Comparison of ENCODE assay signal across 1 cellular context in the genomic region with DNA sequence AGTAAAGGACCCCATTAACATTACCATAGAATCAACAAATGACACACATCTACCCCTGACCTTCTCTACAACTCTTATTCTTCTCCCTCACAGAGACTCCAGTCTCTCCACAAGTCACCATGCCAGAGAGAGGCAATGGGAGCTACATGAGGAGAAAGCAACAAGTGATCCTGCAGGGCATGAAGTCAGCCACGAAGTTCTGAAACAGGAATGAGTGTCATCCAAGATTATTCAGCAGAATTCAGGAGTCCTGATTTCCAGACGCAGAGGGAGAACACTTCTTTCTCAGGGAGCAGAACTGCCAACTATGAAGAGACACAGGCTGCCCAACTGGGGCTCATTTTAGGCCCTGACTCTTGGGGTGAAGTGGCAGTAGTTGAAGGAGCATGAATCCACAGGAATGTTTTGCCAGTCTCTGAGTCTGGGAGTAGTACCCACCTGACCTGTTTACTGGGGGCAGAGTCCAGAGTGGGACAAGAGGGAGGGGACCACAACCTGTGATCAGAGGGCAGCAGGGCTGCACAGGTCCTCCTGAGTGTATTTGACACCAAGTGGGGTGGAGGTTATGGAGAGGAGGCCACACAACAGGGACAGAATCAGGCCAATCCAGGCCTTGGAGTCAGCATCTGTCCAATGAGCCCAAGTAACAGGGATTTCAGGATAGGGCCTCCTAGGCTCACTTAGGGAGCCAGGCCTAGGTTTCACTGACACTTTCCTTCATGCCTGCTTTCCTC.
A peak's percentile ranks its signal among the peaks of the same experiment; 100 is the strongest.
TF ChIP-seq lines count a peak whose summit lies in the region.

No MANE protein-coding gene starts in this region.

TF ChIP-seq in HepG2, 621 proteins besides CTCF, POLR2A, EP300 and RAD21 (continued from another document and continues in another):
- TF ChIP-seq, protein P1, sequence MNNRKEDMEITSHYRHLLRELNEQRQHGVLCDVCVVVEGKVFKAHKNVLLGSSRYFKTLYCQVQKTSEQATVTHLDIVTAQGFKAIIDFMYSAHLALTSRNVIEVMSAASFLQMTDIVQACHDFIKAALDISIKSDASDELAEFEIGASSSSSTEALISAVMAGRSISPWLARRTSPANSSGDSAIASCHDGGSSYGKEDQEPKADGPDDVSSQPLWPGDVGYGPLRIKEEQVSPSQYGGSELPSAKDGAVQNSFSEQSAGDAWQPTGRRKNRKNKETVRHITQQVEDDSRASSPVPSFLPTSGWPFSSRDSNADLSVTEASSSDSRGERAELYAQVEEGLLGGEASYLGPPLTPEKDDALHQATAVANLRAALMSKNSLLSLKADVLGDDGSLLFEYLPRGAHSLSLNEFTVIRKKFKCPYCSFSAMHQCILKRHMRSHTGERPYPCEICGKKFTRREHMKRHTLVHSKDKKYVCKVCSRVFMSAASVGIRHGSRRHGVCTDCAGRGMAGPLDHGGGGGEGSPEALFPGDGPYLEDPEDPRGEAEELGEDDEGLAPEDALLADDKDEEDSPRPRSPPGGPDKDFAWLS (CRISPR knock-in tag; IDR thresholded peaks at IDR 0.05; ENCODE audit: borderline replicate concordance): no peak
- TF ChIP-seq POLR2AphosphoS5 (IDR thresholded peaks at IDR 0.05; ENCODE audit: low read depth, low read length): peak; percentile 67
- TF ChIP-seq ZNF432 (CRISPR knock-in tag; IDR thresholded peaks at IDR 0.05; ENCODE audit: borderline replicate concordance): no peak
- peak; percentile 62 for TF ChIP-seq ZSCAN21 (CRISPR knock-in tag; IDR thresholded peaks at IDR 0.05; ENCODE audit: borderline replicate concordance)
- no peak for TF ChIP-seq GABPA (IDR thresholded peaks at IDR 0.05; ENCODE audit: low read depth, low read length)
- TF ChIP-seq GABPA (CRISPR knock-in tag; IDR thresholded peaks at IDR 0.05; ENCODE audit: low read depth): peak; percentile 56
- 0 out of 2 replicates have a peak, but pooled peaks have one; percentile 58 for TF ChIP-seq ZNF891 (CRISPR knock-in tag; IDR thresholded peaks at IDR 0.05)
- TF ChIP-seq U2AF1 (optimal IDR thresholded peaks at IDR 0.05; ENCODE audit: low read depth, low read length): peak; percentile 62
- 0 out of 2 replicates have a peak, but pooled peaks have one; percentile 15 for TF ChIP-seq MEF2D (CRISPR knock-in tag; IDR thresholded peaks at IDR 0.05)
- 0 out of 2 replicates have a peak, but pooled peaks have one; percentile 20 for TF ChIP-seq WIZ (CRISPR knock-in tag; IDR thresholded peaks at IDR 0.05)
- TF ChIP-seq, protein P2, sequence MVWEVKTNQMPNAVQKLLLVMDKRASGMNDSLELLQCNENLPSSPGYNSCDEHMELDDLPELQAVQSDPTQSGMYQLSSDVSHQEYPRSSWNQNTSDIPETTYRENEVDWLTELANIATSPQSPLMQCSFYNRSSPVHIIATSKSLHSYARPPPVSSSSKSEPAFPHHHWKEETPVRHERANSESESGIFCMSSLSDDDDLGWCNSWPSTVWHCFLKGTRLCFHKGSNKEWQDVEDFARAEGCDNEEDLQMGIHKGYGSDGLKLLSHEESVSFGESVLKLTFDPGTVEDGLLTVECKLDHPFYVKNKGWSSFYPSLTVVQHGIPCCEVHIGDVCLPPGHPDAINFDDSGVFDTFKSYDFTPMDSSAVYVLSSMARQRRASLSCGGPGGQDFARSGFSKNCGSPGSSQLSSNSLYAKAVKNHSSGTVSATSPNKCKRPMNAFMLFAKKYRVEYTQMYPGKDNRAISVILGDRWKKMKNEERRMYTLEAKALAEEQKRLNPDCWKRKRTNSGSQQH (CRISPR knock-in tag; IDR thresholded peaks at IDR 0.05; ENCODE audit: low read depth): peak; percentile 62
- TF ChIP-seq TOE1 (CRISPR knock-in tag; IDR thresholded peaks at IDR 0.05): no peak; the same call in 1 of the 2 replicates
- TF ChIP-seq, protein P3, sequence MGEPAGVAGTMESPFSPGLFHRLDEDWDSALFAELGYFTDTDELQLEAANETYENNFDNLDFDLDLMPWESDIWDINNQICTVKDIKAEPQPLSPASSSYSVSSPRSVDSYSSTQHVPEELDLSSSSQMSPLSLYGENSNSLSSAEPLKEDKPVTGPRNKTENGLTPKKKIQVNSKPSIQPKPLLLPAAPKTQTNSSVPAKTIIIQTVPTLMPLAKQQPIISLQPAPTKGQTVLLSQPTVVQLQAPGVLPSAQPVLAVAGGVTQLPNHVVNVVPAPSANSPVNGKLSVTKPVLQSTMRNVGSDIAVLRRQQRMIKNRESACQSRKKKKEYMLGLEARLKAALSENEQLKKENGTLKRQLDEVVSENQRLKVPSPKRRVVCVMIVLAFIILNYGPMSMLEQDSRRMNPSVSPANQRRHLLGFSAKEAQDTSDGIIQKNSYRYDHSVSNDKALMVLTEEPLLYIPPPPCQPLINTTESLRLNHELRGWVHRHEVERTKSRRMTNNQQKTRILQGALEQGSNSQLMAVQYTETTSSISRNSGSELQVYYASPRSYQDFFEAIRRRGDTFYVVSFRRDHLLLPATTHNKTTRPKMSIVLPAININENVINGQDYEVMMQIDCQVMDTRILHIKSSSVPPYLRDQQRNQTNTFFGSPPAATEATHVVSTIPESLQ (CRISPR knock-in tag; conservative IDR thresholded peaks at IDR 0.05): no peak
- TF ChIP-seq ZBTB7A (CRISPR knock-in tag; IDR thresholded peaks at IDR 0.05): no peak
- TF ChIP-seq REXO4 (CRISPR knock-in tag; IDR thresholded peaks at IDR 0.05; ENCODE audit: borderline replicate concordance): 0 out of 2 replicates have a peak, but pooled peaks have one; percentile 9
- TF ChIP-seq KAT8 (CRISPR knock-in tag; IDR thresholded peaks at IDR 0.05): no peak
- TF ChIP-seq, protein P4, sequence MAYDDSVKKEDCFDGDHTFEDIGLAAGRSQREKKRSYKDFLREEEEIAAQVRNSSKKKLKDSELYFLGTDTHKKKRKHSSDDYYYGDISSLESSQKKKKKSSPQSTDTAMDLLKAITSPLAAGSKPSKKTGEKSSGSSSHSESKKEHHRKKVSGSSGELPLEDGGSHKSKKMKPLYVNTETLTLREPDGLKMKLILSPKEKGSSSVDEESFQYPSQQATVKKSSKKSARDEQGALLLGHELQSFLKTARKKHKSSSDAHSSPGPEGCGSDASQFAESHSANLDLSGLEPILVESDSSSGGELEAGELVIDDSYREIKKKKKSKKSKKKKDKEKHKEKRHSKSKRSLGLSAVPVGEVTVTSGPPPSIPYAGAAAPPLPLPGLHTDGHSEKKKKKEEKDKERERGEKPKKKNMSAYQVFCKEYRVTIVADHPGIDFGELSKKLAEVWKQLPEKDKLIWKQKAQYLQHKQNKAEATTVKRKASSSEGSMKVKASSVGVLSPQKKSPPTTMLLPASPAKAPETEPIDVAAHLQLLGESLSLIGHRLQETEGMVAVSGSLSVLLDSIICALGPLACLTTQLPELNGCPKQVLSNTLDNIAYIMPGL (CRISPR knock-in tag; IDR thresholded peaks at IDR 0.05; ENCODE audit: borderline replicate concordance in 1 of 2, low read depth in 1 of 2): 0 out of 4 replicates have a peak, but pooled peaks of 1 of the 2 experiments have one; percentile 7
- TF ChIP-seq MIER2 (CRISPR knock-in tag; IDR thresholded peaks at IDR 0.05): no peak
- TF ChIP-seq BHLHE40 (IDR thresholded peaks at IDR 0.05; ENCODE audit: low read length): 0 out of 2 replicates have a peak, but pooled peaks have one; percentile 16
- no peak; the same call in 1 of the 2 replicates for TF ChIP-seq ZNF746 (CRISPR knock-in tag; IDR thresholded peaks at IDR 0.05)
- TF ChIP-seq, protein P5, sequence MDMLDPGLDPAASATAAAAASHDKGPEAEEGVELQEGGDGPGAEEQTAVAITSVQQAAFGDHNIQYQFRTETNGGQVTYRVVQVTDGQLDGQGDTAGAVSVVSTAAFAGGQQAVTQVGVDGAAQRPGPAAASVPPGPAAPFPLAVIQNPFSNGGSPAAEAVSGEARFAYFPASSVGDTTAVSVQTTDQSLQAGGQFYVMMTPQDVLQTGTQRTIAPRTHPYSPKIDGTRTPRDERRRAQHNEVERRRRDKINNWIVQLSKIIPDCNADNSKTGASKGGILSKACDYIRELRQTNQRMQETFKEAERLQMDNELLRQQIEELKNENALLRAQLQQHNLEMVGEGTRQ (IDR thresholded peaks at IDR 0.05; ENCODE audit: low read depth, low read length): no peak
- TF ChIP-seq, protein P5 (CRISPR knock-in tag; IDR thresholded peaks at IDR 0.05; ENCODE audit: borderline replicate concordance): peak; percentile 34; the same call in 1 of the 2 replicates
- peak; percentile 64; the same call in 1 of the 2 replicates for TF ChIP-seq ZNF230 (CRISPR knock-in tag; IDR thresholded peaks at IDR 0.05)
- TF ChIP-seq, protein P6, sequence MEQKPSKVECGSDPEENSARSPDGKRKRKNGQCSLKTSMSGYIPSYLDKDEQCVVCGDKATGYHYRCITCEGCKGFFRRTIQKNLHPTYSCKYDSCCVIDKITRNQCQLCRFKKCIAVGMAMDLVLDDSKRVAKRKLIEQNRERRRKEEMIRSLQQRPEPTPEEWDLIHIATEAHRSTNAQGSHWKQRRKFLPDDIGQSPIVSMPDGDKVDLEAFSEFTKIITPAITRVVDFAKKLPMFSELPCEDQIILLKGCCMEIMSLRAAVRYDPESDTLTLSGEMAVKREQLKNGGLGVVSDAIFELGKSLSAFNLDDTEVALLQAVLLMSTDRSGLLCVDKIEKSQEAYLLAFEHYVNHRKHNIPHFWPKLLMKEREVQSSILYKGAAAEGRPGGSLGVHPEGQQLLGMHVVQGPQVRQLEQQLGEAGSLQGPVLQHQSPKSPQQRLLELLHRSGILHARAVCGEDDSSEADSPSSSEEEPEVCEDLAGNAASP (CRISPR knock-in tag; IDR thresholded peaks at IDR 0.05; ENCODE audit: borderline replicate concordance): 0 out of 2 replicates have a peak, but pooled peaks have one; percentile 31
- TF ChIP-seq ZNF589 (CRISPR knock-in tag; conservative IDR thresholded peaks at IDR 0.05): no peak; the same call in 1 of the 2 replicates
- TF ChIP-seq MYC (CRISPR knock-in tag; IDR thresholded peaks at IDR 0.05; ENCODE audit: borderline replicate concordance): peak; percentile 54; the same call in 1 of the 2 replicates
- TF ChIP-seq, protein P7, sequence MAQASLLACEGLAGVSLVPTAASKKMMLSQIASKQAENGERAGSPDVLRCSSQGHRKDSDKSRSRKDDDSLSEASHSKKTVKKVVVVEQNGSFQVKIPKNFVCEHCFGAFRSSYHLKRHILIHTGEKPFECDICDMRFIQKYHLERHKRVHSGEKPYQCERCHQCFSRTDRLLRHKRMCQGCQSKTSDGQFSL (CRISPR knock-in tag; IDR thresholded peaks at IDR 0.05): no peak
- TF ChIP-seq FOXA3 (CRISPR knock-in tag; IDR thresholded peaks at IDR 0.05): peak; percentile 48
- TF ChIP-seq IRF2 (CRISPR knock-in tag; IDR thresholded peaks at IDR 0.05): peak; percentile 50; the same call in 1 of the 2 replicates
- no peak for TF ChIP-seq SUZ12 (IDR thresholded peaks at IDR 0.05; ENCODE audit: low read depth, low read length)
- TF ChIP-seq, protein P8, sequence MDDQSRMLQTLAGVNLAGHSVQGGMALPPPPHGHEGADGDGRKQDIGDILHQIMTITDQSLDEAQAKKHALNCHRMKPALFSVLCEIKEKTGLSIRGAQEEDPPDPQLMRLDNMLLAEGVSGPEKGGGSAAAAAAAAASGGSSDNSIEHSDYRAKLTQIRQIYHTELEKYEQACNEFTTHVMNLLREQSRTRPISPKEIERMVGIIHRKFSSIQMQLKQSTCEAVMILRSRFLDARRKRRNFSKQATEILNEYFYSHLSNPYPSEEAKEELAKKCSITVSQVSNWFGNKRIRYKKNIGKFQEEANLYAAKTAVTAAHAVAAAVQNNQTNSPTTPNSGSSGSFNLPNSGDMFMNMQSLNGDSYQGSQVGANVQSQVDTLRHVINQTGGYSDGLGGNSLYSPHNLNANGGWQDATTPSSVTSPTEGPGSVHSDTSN (CRISPR knock-in tag; IDR thresholded peaks at IDR 0.05; ENCODE audit: borderline replicate concordance): no peak
- TF ChIP-seq ZNF329 (CRISPR knock-in tag; IDR thresholded peaks at IDR 0.05; ENCODE audit: low read depth): no peak
- TF ChIP-seq, protein P9, sequence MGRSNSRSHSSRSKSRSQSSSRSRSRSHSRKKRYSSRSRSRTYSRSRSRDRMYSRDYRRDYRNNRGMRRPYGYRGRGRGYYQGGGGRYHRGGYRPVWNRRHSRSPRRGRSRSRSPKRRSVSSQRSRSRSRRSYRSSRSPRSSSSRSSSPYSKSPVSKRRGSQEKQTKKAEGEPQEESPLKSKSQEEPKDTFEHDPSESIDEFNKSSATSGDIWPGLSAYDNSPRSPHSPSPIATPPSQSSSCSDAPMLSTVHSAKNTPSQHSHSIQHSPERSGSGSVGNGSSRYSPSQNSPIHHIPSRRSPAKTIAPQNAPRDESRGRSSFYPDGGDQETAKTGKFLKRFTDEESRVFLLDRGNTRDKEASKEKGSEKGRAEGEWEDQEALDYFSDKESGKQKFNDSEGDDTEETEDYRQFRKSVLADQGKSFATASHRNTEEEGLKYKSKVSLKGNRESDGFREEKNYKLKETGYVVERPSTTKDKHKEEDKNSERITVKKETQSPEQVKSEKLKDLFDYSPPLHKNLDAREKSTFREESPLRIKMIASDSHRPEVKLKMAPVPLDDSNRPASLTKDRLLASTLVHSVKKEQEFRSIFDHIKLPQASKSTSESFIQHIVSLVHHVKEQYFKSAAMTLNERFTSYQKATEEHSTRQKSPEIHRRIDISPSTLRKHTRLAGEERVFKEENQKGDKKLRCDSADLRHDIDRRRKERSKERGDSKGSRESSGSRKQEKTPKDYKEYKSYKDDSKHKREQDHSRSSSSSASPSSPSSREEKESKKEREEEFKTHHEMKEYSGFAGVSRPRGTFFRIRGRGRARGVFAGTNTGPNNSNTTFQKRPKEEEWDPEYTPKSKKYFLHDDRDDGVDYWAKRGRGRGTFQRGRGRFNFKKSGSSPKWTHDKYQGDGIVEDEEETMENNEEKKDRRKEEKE (IDR thresholded peaks at IDR 0.05): no peak
- TF ChIP-seq, protein P10, sequence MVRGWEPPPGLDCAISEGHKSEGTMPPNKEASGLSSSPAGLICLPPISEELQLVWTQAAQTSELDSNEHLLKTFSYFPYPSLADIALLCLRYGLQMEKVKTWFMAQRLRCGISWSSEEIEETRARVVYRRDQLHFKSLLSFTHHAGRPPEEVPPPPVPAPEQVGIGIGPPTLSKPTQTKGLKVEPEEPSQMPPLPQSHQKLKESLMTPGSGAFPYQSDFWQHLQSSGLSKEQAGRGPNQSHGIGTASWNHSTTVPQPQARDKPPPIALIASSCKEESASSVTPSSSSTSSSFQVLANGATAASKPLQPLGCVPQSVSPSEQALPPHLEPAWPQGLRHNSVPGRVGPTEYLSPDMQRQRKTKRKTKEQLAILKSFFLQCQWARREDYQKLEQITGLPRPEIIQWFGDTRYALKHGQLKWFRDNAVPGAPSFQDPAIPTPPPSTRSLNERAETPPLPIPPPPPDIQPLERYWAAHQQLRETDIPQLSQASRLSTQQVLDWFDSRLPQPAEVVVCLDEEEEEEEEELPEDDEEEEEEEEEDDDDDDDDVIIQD (CRISPR knock-in tag; IDR thresholded peaks at IDR 0.05; ENCODE audit: low read depth): 0 out of 2 replicates have a peak, but pooled peaks have one; percentile 11
- peak; percentile 63; the same call in 1 of the 2 replicates for TF ChIP-seq ZFY (CRISPR knock-in tag; IDR thresholded peaks at IDR 0.05)
- TF ChIP-seq MED13 (CRISPR knock-in tag; IDR thresholded peaks at IDR 0.05): no peak
- no peak for TF ChIP-seq LCORL (IDR thresholded peaks at IDR 0.05)
- TF ChIP-seq LCORL (CRISPR knock-in tag; IDR thresholded peaks at IDR 0.05): peak; percentile 69; the same call in 1 of the 2 replicates
- no peak for TF ChIP-seq ZNF766 (CRISPR knock-in tag; IDR thresholded peaks at IDR 0.05; ENCODE audit: borderline replicate concordance)
